ENCODE assay signal across 8 cellular contexts in genomic region chr2:96116424-96116878, GRCh38. TPM values are rescaled to one million over a fixed set of nuclear protein-coding genes. Genes with fewer than 3 reads are reported as not detected.
DNase-seq lines count a peak whose midpoint lies in the region; ATAC-seq and TF ChIP-seq lines count a peak whose summit lies in the region.

ADRA2B (minus strand) TSS chr2:96116571; CDS start chr2:96116149, 422 bp downstream.

- no peak within 1 kb of the TSS for H3K9ac ChIP-seq in rectal smooth muscle tissue (ENCODE audit: low read length)

- peak; percentile 52 for ATAC-seq in GM18498 (IDR thresholded peaks at IDR 0.05; ENCODE audit: unreplicated experiment)
- peak; percentile 48 for ATAC-seq in HG02642 (IDR thresholded peaks at IDR 0.05; ENCODE audit: poor library complexity, unreplicated experiment)

- no peak for TF ChIP-seq POLR2A in vagina (IDR thresholded peaks at IDR 0.05)

- intact Hi-C loops in vagina (cut with DNase I): loop anchor here (5.0 kb wide), 1 partner anchor 124 kb away; the partner anchor contains the start of gene ANKRD36C

- DNase-seq in NCI-H69 (lab: John Stamatoyannopoulos, UW) (peak; percentile 84), activated T-helper 1 cell treated with Interleukin-2 at 50 U/mL for 16 hours (ENCODE audit: low read depth) (peak; percentile 67), glomerular visceral epithelial cell (ENCODE audit: extremely low spot score) (peak; percentile 50), vagina (ENCODE audit: extremely low spot score in 2 of 2) (no peak), cerebellar cortex (ENCODE audit: low spot score) (no peak)

- H3K36me3 ChIP-seq in rectal smooth muscle tissue (ENCODE audit: control insufficient read depth, insufficient read depth, low read length) (no peaks in the 10 kb centered on the region), vagina (no peaks in the 10 kb centered on the region)

- no peak within 1 kb of the TSS for H3K27ac ChIP-seq in rectal smooth muscle tissue (ENCODE audit: low read depth, low read length)
- H3K27ac ChIP-seq in vagina: peak within 1 kb of the TSS; percentile 48

- H3K4me1 ChIP-seq in rectal smooth muscle tissue (ENCODE audit: control insufficient read depth, insufficient read depth, low read length) (no peaks in the 10 kb centered on the region), vagina (peaks cover 13% of the 10 kb centered on the region)

- no peaks in the 10 kb centered on the region for H3K9me3 ChIP-seq in vagina

- TF ChIP-seq CTCF in vagina (IDR thresholded peaks at IDR 0.05): no peak

- H3K27me3 ChIP-seq in rectal smooth muscle tissue (ENCODE audit: control insufficient read depth, insufficient read depth, low read length) (peaks cover 15% of the 10 kb centered on the region), vagina (no peaks in the 10 kb centered on the region)

- H3K4me3 ChIP-seq in rectal smooth muscle tissue (ENCODE audit: low read length) (peak within 1 kb of the TSS; percentile 59), vagina (peak within 1 kb of the TSS; percentile 57 to 74)

RNA-seq across cellular contexts. Expression of gene ADRA2B, which starts in this region (rescaled TPM):
- total RNA-seq in vagina: 0.49 TPM

Comparison
In these comparisons a context has a peak if more than half of its experiments do, and no peak if none do; other contexts are left out.
1. DNase-seq: peak in NCI-H69 (single experiment), activated T-helper 1 cell treated with Interleukin-2 at 50 U/mL for 16 hours (single experiment) and glomerular visceral epithelial cell (single experiment); none in vagina (0 of 2) and cerebellar cortex (single experiment).